Comparison of ENCODE assay signal across 13 cellular contexts in the genomic region with DNA sequence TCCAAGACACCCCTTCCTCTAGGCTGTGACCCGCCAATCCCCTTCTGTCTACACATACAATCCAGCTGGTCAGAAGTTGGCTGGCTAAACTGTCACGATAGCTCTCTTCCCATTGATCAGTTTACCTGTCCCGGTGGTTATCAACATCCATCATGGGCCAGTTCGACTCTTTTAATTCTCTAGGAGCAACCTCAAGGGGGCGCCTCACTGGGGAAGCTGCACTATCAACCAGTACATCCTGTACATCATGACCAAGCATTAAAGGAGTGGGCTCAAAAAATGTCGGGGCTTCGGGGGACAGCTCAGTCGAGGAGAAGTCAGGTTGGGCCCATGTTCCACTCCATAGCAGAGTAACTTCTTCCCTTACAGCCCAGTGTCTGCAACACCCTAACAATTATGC. TPM values are rescaled to one million over a fixed set of nuclear protein-coding genes. Genes with fewer than 3 reads are reported as not detected.
DNase-seq lines count a peak whose midpoint lies in the region; ATAC-seq and TF ChIP-seq lines count a peak whose summit lies in the region.
"Had no signal": no experiment of that assay in that cellular context is flagged by ENCODE, and none has a peak within 500 bp of the region (broad histone marks: within the 10 kb centered on the region; RNA-seq: fewer than 3 reads in every experiment).

No MANE protein-coding gene starts in this region.

- H3K36me3 Mint-ChIP-seq in activated CD4-positive, alpha-beta T cell treated with anti-CD3 and anti-CD28 coated beads for 36 hours (ENCODE audit: low read depth): no peaks in the 10 kb centered on the region
- H3K36me3 Mint-ChIP-seq in HFFc6 (ENCODE audit: low read depth): no peaks in the 10 kb centered on the region
- no peaks in the 10 kb centered on the region for H3K36me3 Mint-ChIP-seq in activated CD8-positive, alpha-beta T cell treated with anti-CD3 and anti-CD28 coated beads for 36 hours (ENCODE audit: low read depth)
- H3K36me3 Mint-ChIP-seq in osteocyte (ENCODE audit: unreplicated experiment): no peaks in the 10 kb centered on the region
- H3K36me3 Mint-ChIP-seq: naive B cell had no signal

- no peak overlapping the region for H3K4me3 Mint-ChIP-seq in activated CD4-positive, alpha-beta T cell treated with anti-CD3 and anti-CD28 coated beads for 36 hours
- H3K4me3 Mint-ChIP-seq in HFFc6 (no peak overlapping the region), osteocyte (ENCODE audit: unreplicated experiment) (no peak overlapping the region)
- H3K4me3 Mint-ChIP-seq in activated CD8-positive, alpha-beta T cell treated with anti-CD3 and anti-CD28 coated beads for 36 hours: no peak overlapping the region
- H3K4me3 Mint-ChIP-seq: stimulated activated naive CD8-positive, alpha-beta T cell treated with anti-CD3 and anti-CD28 coated beads, Interleukin-15, amount 100 ng/mL, for 72 hours had no signal

- peak; percentile 47; the same call in 1 of the 2 replicates for TF ChIP-seq CTCF in HFFc6 (IDR thresholded peaks at IDR 0.05)
- TF ChIP-seq CTCF in activated CD8-positive, alpha-beta T cell treated with anti-CD3 and anti-CD28 coated beads for 36 hours (IDR thresholded peaks at IDR 0.05): peak; percentile 45
- peak; percentile 8 for TF ChIP-seq CTCF in osteocyte (IDR thresholded peaks at IDR 0.05)

- H3K4me1 Mint-ChIP-seq in activated CD4-positive, alpha-beta T cell treated with anti-CD3 and anti-CD28 coated beads for 36 hours: no peaks in the 10 kb centered on the region
- no peaks in the 10 kb centered on the region; the same call in 1 of the 2 replicates for H3K4me1 Mint-ChIP-seq in HFFc6 (ENCODE audit: low read depth)
- H3K4me1 Mint-ChIP-seq in activated CD8-positive, alpha-beta T cell treated with anti-CD3 and anti-CD28 coated beads for 36 hours (ENCODE audit: low read depth): no peaks in the 10 kb centered on the region
- no peaks in the 10 kb centered on the region for H3K4me1 Mint-ChIP-seq in osteocyte (ENCODE audit: unreplicated experiment)
- H3K4me1 Mint-ChIP-seq: naive B cell; stimulated activated naive CD8-positive, alpha-beta T cell treated with anti-CD3 and anti-CD28 coated beads, Interleukin-15, amount 100 ng/mL, for 72 hours had no signal

- CTCF ChIA-PET in activated CD4-positive, alpha-beta T cell treated with anti-CD3 and anti-CD28 coated beads for 36 hours (lab: Charles Lee): interaction anchor here (0.6 to 1.4 kb wide), 5 partner anchors 8 to 225 kb away, joined by 3 to 4 read pairs (median 3); no protein-coding TSS in a partner anchor
- CTCF ChIA-PET in activated CD8-positive, alpha-beta T cell treated with anti-CD3 and anti-CD28 coated beads for 36 hours (lab: Charles Lee): interaction anchor here (0.9 to 2.4 kb wide), 7 partner anchors 10 to 175 kb away, joined by 3 to 7 read pairs (median 4); no protein-coding TSS in a partner anchor

- DNase-seq in activated CD4-positive, alpha-beta T cell treated with anti-CD3 and anti-CD28 coated beads for 36 hours: peak; percentile 57
- no peak for DNase-seq in activated CD4-positive, alpha-beta T cell treated with anti-CD3 and anti-CD28 coated beads for 1 hour
- DNase-seq in HFFc6 (no peak), osteocyte (ENCODE audit: extremely low spot score, unreplicated experiment) (no peak), mesenteric fat pad (ENCODE audit: low spot score) (no peak)
- DNase-seq in activated CD8-positive, alpha-beta T cell treated with anti-CD3 and anti-CD28 coated beads for 36 hours: peak; percentile 54
- DNase-seq: kidney, naive B cell, NCI-H1092 treated with DMSO at 0.1 percent for 48 hours, NCI-H524 treated with DMSO at 0.1 percent for 48 hours had no signal

- no peaks in the 10 kb centered on the region for H3K9me3 Mint-ChIP-seq in activated CD4-positive, alpha-beta T cell treated with anti-CD3 and anti-CD28 coated beads for 36 hours (ENCODE audit: low read depth)
- no peaks in the 10 kb centered on the region for H3K9me3 Mint-ChIP-seq in HFFc6
- no peaks in the 10 kb centered on the region for H3K9me3 Mint-ChIP-seq in activated CD8-positive, alpha-beta T cell treated with anti-CD3 and anti-CD28 coated beads for 36 hours
- peaks cover 4% of the 10 kb centered on the region for H3K9me3 Mint-ChIP-seq in osteocyte (ENCODE audit: unreplicated experiment)
- H3K9me3 Mint-ChIP-seq: naive B cell; stimulated activated naive CD8-positive, alpha-beta T cell treated with anti-CD3 and anti-CD28 coated beads, Interleukin-15, amount 100 ng/mL, for 72 hours had no signal

- H3K27ac Mint-ChIP-seq in activated CD4-positive, alpha-beta T cell treated with anti-CD3 and anti-CD28 coated beads for 36 hours: no peak overlapping the region
- H3K27ac Mint-ChIP-seq in HFFc6 (no peak overlapping the region), osteocyte (ENCODE audit: unreplicated experiment) (no peak overlapping the region)
- no peak overlapping the region for H3K27ac Mint-ChIP-seq in activated CD8-positive, alpha-beta T cell treated with anti-CD3 and anti-CD28 coated beads for 36 hours
- H3K27ac Mint-ChIP-seq: naive B cell had no signal

- no peaks in the 10 kb centered on the region for H3K27me3 Mint-ChIP-seq in activated CD4-positive, alpha-beta T cell treated with anti-CD3 and anti-CD28 coated beads for 36 hours
- H3K27me3 Mint-ChIP-seq in HFFc6 (ENCODE audit: insufficient read depth): no peaks in the 10 kb centered on the region; the same call in 1 of the 2 replicates
- H3K27me3 Mint-ChIP-seq in activated CD8-positive, alpha-beta T cell treated with anti-CD3 and anti-CD28 coated beads for 36 hours: no peaks in the 10 kb centered on the region
- H3K27me3 Mint-ChIP-seq in osteocyte (ENCODE audit: unreplicated experiment): no peaks in the 10 kb centered on the region
- H3K27me3 Mint-ChIP-seq: naive B cell; stimulated activated naive CD8-positive, alpha-beta T cell treated with anti-CD3 and anti-CD28 coated beads, Interleukin-15, amount 100 ng/mL, for 72 hours had no signal

- POLR2A ChIA-PET in activated CD4-positive, alpha-beta T cell treated with anti-CD3 and anti-CD28 coated beads for 36 hours (lab: Charles Lee): no interaction called here
- POLR2A ChIA-PET in activated CD8-positive, alpha-beta T cell treated with anti-CD3 and anti-CD28 coated beads for 36 hours (lab: Charles Lee): no interaction called here

- intact Hi-C loops in activated CD4-positive, alpha-beta T cell treated with anti-CD3 and anti-CD28 coated beads for 36 hours (cut with DNase I, micrococcal nuclease): no loop called here
- intact Hi-C loops in activated CD8-positive, alpha-beta T cell treated with anti-CD3 and anti-CD28 coated beads for 36 hours (cut with micrococcal nuclease): no loop called here

- no peak for ATAC-seq in activated CD4-positive, alpha-beta T cell treated with anti-CD3 and anti-CD28 coated beads for 36 hours
- no peak for ATAC-seq in activated CD8-positive, alpha-beta T cell treated with anti-CD3 and anti-CD28 coated beads for 36 hours
- ATAC-seq in HG02610 (IDR thresholded peaks at IDR 0.05; ENCODE audit: unreplicated experiment): no peak
- ATAC-seq in GM21381 (IDR thresholded peaks at IDR 0.05; ENCODE audit: unreplicated experiment): no peak
- ATAC-seq: stimulated activated naive CD8-positive, alpha-beta T cell treated with anti-CD3 and anti-CD28 coated beads, Interleukin-15, amount 100 ng/mL, for 72 hours had no signal

RNA-seq across cellular contexts. Expression of a gene that starts 53.2 kb away (rescaled TPM):
- total RNA-seq in activated CD4-positive, alpha-beta T cell treated with anti-CD3 and anti-CD28 coated beads for 36 hours: 10 to 100 TPM; 10.1 to 12.0 TPM
- total RNA-seq in HFFc6 (2021; fragmentation: NEBNext Ultra II Directional; extraction: Animal tissue kit (Norgen Biotek cat#: 25700)): 10 to 100 TPM; 27.1 to 32.5 (median 29.6) TPM
- total RNA-seq in activated CD8-positive, alpha-beta T cell treated with anti-CD3 and anti-CD28 coated beads for 36 hours: 10 to 100 TPM; 10.7 to 13.1 TPM
- total RNA-seq in osteocyte (31.3 and 37.3 TPM in 2 replicates), mesenteric fat pad (23.4 TPM)

Comparison
In these comparisons a context has a peak if more than half of its experiments do, and no peak if none do; other contexts are left out.
1. DNase-seq: peak in activated CD4-positive, alpha-beta T cell treated with anti-CD3 and anti-CD28 coated beads for 36 hours (single experiment) and activated CD8-positive, alpha-beta T cell treated with anti-CD3 and anti-CD28 coated beads for 36 hours (single experiment); none in activated CD4-positive, alpha-beta T cell treated with anti-CD3 and anti-CD28 coated beads for 1 hour (single experiment), HFFc6 (single experiment), osteocyte (single experiment) and mesenteric fat pad (single experiment).
2. Peak in every context shown above with its lines, with median percentiles within 50 percentile points of each other: CTCF ChIP-seq.